Comparison of ENCODE assay signal across 26 cellular contexts in the genomic region with DNA sequence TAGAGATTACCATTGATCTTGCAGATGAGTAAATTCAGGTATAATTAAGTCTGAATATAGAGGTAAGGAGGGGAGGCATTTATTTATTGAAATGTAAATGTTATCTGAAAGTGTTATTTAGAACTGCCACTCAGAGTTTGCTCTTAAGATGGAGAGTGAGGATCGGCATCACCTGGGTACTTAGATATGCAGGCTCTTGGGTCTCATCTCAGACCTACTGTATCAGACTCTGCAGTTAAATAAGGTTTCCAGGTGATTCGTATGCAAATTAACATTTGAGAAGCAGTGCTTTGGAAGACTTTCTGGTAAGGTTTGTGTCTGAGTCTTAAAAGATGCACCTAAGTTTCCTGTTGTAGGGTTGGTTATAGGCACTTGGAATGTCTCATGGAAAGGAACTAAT. TPM values are rescaled to one million over a fixed set of nuclear protein-coding genes. Genes with fewer than 3 reads are reported as not detected.
"Had no signal": no experiment of that assay in that cellular context is flagged by ENCODE, and none has a peak within 500 bp of the region (broad histone marks: within the 10 kb centered on the region; RNA-seq: fewer than 3 reads in every experiment).

No MANE protein-coding gene starts in this region.

- H3K27ac Mint-ChIP-seq: activated naive CD4-positive, alpha-beta T cell treated with anti-CD3 and anti-CD28 coated beads for 36 hours; activated T-cell treated with anti-CD3 and anti-CD28 coated beads, Interleukin-2, amount 50 U/mL, for 24 hours; natural killer cell had no signal

- H3K36me3 ChIP-seq: colonic mucosa, pancreas, right atrium auricular region, thyroid gland had no signal

- H3K79me2 ChIP-seq: hepatocyte had no signal

- H3K27me3 ChIP-seq: colonic mucosa, dorsolateral prefrontal cortex, esophagus muscularis mucosa, hepatocyte, left lung, neutrophil, pancreas, right atrium auricular region, spleen, thyroid gland, upper lobe of right lung had no signal

- H3K4me3 Mint-ChIP-seq: activated naive CD4-positive, alpha-beta T cell treated with anti-CD3 and anti-CD28 coated beads for 36 hours; activated T-cell treated with anti-CD3 and anti-CD28 coated beads, Interleukin-2, amount 50 U/mL, for 24 hours; effector memory CD8-positive, alpha-beta T cell; natural killer cell had no signal

- DNase-seq: activated CD8-positive, alpha-beta memory T cell treated with anti-CD3 and anti-CD28 coated beads for 24 hours; activated CD8-positive, alpha-beta memory T cell treated with anti-CD3 and anti-CD28 coated beads, Interleukin-2, amount 50 U/mL, for 4 hours; activated effector memory CD4-positive, alpha-beta T cell treated with Interleukin-2 at 50 U/mL for 16 hours; activated naive CD4-positive, alpha-beta T cell treated with anti-CD3 and anti-CD28 coated beads for 36 hours; activated T-cell treated with anti-CD3 and anti-CD28 coated beads, Interleukin-2, amount 50 U/mL, for 24 hours; amygdala; colonic mucosa; dorsolateral prefrontal cortex; effector memory CD8-positive, alpha-beta T cell; glutamatergic neuron; kidney glomerular epithelial cell; left lung; natural killer cell; pancreas; psoas muscle; spleen; stimulated activated CD4-positive, alpha-beta T cell treated with anti-CD3 and anti-CD28 coated beads, Interleukin-4, amount 100 ng/mL, for 24 hours; stimulated activated naive CD8-positive, alpha-beta T cell treated with anti-CD3 and anti-CD28 coated beads, Interleukin-15, Interleukin-2, amounts not matched to agents 100 U/mL and 50 U/mL, for 24 hours; thyroid gland; upper lobe of right lung had no signal

- H3K27ac ChIP-seq: colonic mucosa, dorsolateral prefrontal cortex, hepatocyte, left lung, neutrophil, pancreas, psoas muscle, right atrium auricular region, spleen, thyroid gland, upper lobe of right lung had no signal

- H3K9me3 Mint-ChIP-seq: activated naive CD4-positive, alpha-beta T cell treated with anti-CD3 and anti-CD28 coated beads for 36 hours; activated T-cell treated with anti-CD3 and anti-CD28 coated beads, Interleukin-2, amount 50 U/mL, for 24 hours; effector memory CD8-positive, alpha-beta T cell; natural killer cell had no signal

- ATAC-seq: activated CD4-positive, CD25-positive, alpha-beta regulatory T cell treated with anti-CD3 and anti-CD28 coated beads, Interleukin-2, amount 50 U/mL, for 24 hours; effector memory CD8-positive, alpha-beta T cell; left lung; natural killer cell; pancreas; psoas muscle; stimulated activated naive CD8-positive, alpha-beta T cell treated with anti-CD3 and anti-CD28 coated beads, Interleukin-15, Interleukin-2, amounts not matched to agents 100 U/mL and 50 U/mL, for 24 hours; upper lobe of right lung had no signal

- H3K4me2 ChIP-seq: hepatocyte had no signal

- H2AFZ ChIP-seq: hepatocyte had no signal

- H3K4me1 Mint-ChIP-seq: natural killer cell had no signal

- H3K27me3 Mint-ChIP-seq: activated T-cell treated with anti-CD3 and anti-CD28 coated beads, Interleukin-2, amount 50 U/mL, for 24 hours; effector memory CD8-positive, alpha-beta T cell had no signal

- H3K9me3 ChIP-seq: colonic mucosa, esophagus muscularis mucosa, left lung, neutrophil, pancreas, psoas muscle, right atrium auricular region, spleen, thyroid gland, upper lobe of right lung had no signal

- H3K4me3 ChIP-seq: colonic mucosa, dorsolateral prefrontal cortex, esophagus muscularis mucosa, hepatocyte, left lung, lung, pancreas, psoas muscle, right atrium auricular region, spleen, thyroid gland, upper lobe of right lung had no signal

RNA-seq across cellular contexts. Expression of a gene that starts 9.2 kb away (rescaled TPM):
- total RNA-seq: activated naive CD4-positive, alpha-beta T cell treated with anti-CD3 and anti-CD28 coated beads for 36 hours; natural killer cell had no signal
